In the genomic region with DNA sequence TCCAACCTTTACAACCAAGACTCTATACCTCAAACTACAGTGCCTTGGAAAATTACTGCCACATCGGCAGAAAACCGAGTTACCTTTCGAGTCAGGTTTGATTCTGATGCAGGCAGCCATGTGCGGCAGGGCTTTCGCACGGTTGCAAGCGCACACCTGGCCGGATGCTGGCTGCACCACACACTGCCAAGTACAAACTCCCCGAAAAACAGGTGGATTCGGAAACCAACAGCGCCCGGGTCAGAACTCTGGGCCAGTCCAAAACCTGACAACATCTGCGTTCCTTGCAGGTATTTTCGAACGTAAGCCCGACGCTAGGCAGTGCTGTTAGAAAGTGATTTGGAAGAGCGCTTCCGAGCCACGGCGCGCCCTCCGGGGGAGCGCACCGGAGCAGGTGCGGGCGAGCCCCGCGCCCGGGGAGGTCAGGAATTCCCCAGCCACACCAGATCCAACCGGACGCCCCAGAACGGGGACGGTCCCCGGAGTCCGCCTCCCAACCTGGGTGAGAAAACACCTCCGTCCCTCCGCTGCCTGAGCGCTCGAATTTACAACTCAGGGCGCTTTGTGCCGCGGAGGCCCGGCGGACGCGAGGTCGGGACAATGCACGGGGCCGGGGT, we compare ENCODE assay signal across 8 cellular contexts. TPM values are rescaled to one million over a fixed set of nuclear protein-coding genes. Genes with fewer than 3 reads are reported as not detected.
A peak's percentile ranks its signal among the peaks of the same experiment; 100 is the strongest.
DNase-seq lines count a peak whose midpoint lies in the region; TF ChIP-seq lines count a peak whose summit lies in the region.

No MANE protein-coding gene starts in this region.

- H3K9me3 ChIP-seq in SK-N-MC (ENCODE audit: low read depth, low read length) (no peaks in the 10 kb centered on the region), adipocyte (ENCODE audit: control insufficient read depth, low read length) (no peaks in the 10 kb centered on the region)

- H3K27me3 ChIP-seq in adipocyte (replicated peaks; ENCODE audit: control insufficient read depth, insufficient read depth, low read length): no peaks in the 10 kb centered on the region
- no peaks in the 10 kb centered on the region for H3K27me3 ChIP-seq in kidney epithelial cell (ENCODE audit: control insufficient read depth, insufficient read depth, low read length)

- H3K36me3 ChIP-seq in SK-N-MC (ENCODE audit: insufficient read depth, low read length) (no peaks in the 10 kb centered on the region), adipocyte (ENCODE audit: control insufficient read depth, insufficient read depth, low read length, severe bottlenecking) (no peaks in the 10 kb centered on the region), kidney epithelial cell (ENCODE audit: control insufficient read depth, insufficient read depth, low read length) (no peaks in the 10 kb centered on the region)

- peak overlapping the region; percentile 73 for H3K4me3 ChIP-seq in HFF-Myc (replicated peaks; ENCODE audit: low read depth, low read length)
- peak overlapping the region; percentile 85 for H3K4me3 ChIP-seq in SK-N-MC
- H3K4me3 ChIP-seq in adipocyte (ENCODE audit: low read length): peak overlapping the region; percentile 83
- peak overlapping the region; percentile 84 for H3K4me3 ChIP-seq in kidney epithelial cell (ENCODE audit: low read depth, low read length)

- no peak overlapping the region; the same call in 1 of the 2 replicates for H3K27ac ChIP-seq in SK-N-MC

- H3K9ac ChIP-seq in SK-N-MC (ENCODE audit: insufficient read length) (peak overlapping the region; percentile 89), adipocyte (ENCODE audit: low read length) (peak overlapping the region; percentile 85)

- DNase-seq in EL (peak; percentile 10), HFF-Myc (ENCODE audit: extremely low read depth, low read depth) (no peak), SK-N-MC (ENCODE audit: low read depth, low spot score) (no peak), adipocyte (ENCODE audit: low read depth) (peak; percentile 57), kidney epithelial cell (ENCODE audit: low read depth) (no peak), 8988T (no peak), amygdala (lab: John Stamatoyannopoulos, UW) (no peak)
- peak; percentile 11 to 20 (median 17) for DNase-seq in stimulated activated CD4-positive, alpha-beta T cell treated with anti-CD3 and anti-CD28 coated beads, TNF-alpha, amount 100 ng/mL, for 4 hours (ENCODE audit: low read depth in 3 of 3)

- no peak for TF ChIP-seq CTCF in HFF-Myc (IDR thresholded peaks at IDR 0.05; ENCODE audit: low read depth, low read length, missing control alignments)
- no peak for TF ChIP-seq CTCF in kidney epithelial cell (IDR thresholded peaks at IDR 0.05; ENCODE audit: insufficient read depth, low read length, poor library complexity, severe bottlenecking)

- peaks cover 49% of the 10 kb centered on the region for H3K4me1 ChIP-seq in adipocyte (ENCODE audit: control insufficient read depth, insufficient read depth, low read length)

RNA-seq across cellular contexts. Expression of a gene that starts 1.2 kb away (rescaled TPM):
- 66.9 and 72.2 TPM in 2 replicates for total RNA-seq in kidney epithelial cell

Comparison
In these comparisons a context has a peak if more than half of its experiments do, and no peak if none do; other contexts are left out.
1. DNase-seq: peak in EL (single experiment), adipocyte (single experiment) and stimulated activated CD4-positive, alpha-beta T cell treated with anti-CD3 and anti-CD28 coated beads, TNF-alpha, amount 100 ng/mL, for 4 hours (3 of 3); none in HFF-Myc (single experiment), SK-N-MC (single experiment), kidney epithelial cell (single experiment), 8988T (single experiment) and amygdala (0 of 56).
2. Peak in every context shown above with its lines, with median percentiles within 50 percentile points of each other: H3K4me3 ChIP-seq.